1 cellular context compared by ENCODE assay signal in genomic region chr17:3762922-3763776, GRCh38.
TF ChIP-seq lines count a peak whose summit lies in the region.

No MANE protein-coding gene starts in this region.

TF ChIP-seq in GM12878, 131 proteins besides CTCF, POLR2A, EP300 and RAD21 (continued from another document and continues in another):
- TF ChIP-seq CHD1 (IDR thresholded peaks at IDR 0.05; ENCODE audit: low read depth, low read length) (peak; percentile 28; the same call in 1 of the 2 replicates), MXI1 (IDR thresholded peaks at IDR 0.05; ENCODE audit: low read depth, low read length) (no peak), SMC3 (IDR thresholded peaks at IDR 0.05; ENCODE audit: borderline replicate concordance, low read length) (no peak; the same call in 1 of the 2 replicates), ZNF207 (IDR thresholded peaks at IDR 0.05; ENCODE audit: borderline replicate concordance) (no peak), MTA3 (IDR thresholded peaks at IDR 0.05; ENCODE audit: borderline replicate concordance, low read length) (peak; percentile 88; the same call in 1 of the 2 replicates), ELK1 (IDR thresholded peaks at IDR 0.05; ENCODE audit: low read depth, low read length) (no peak), NFYA (IDR thresholded peaks at IDR 0.05; ENCODE audit: borderline replicate concordance, low read depth, low read length) (no peak), SRF (IDR thresholded peaks at IDR 0.05; ENCODE audit: low read depth in 2 of 2, low read length in 2 of 2) (no peak; a peak in 1 of 4 replicates), EED (IDR thresholded peaks at IDR 0.05; ENCODE audit: low read depth) (peak; percentile 81), STAT1 (conservative IDR thresholded peaks at IDR 0.05) (no peak), PKNOX1 (IDR thresholded peaks at IDR 0.05) (0 out of 2 replicates have a peak, but pooled peaks have one; percentile 20), NRF1 (conservative IDR thresholded peaks at IDR 0.05; ENCODE audit: low read depth, low read length) (no peak), ZBTB4 (CRISPR knock-in tag; IDR thresholded peaks at IDR 0.05) (no peak), POU2F2 (IDR thresholded peaks at IDR 0.05; ENCODE audit: borderline replicate concordance, low read depth, low read length) (peak; percentile 66; the same call in 1 of the 3 replicates), YBX1 (IDR thresholded peaks at IDR 0.05) (no peak), BMI1 (IDR thresholded peaks at IDR 0.05; ENCODE audit: borderline replicate concordance) (peak; percentile 50; the same call in 1 of the 2 replicates), NKRF (conservative IDR thresholded peaks at IDR 0.05) (no peak), FOXM1 (IDR thresholded peaks at IDR 0.05; ENCODE audit: low read depth, low read length) (peak; percentile 87), CUX1 (IDR thresholded peaks at IDR 0.05; ENCODE audit: insufficient replicate concordance, low read depth, low read length) (no peak), E4F1 (IDR thresholded peaks at IDR 0.05; ENCODE audit: borderline replicate concordance, partially characterized antibody) (no peak), ZSCAN29 (IDR thresholded peaks at IDR 0.05) (no peak), JUNB (IDR thresholded peaks at IDR 0.05) (peak; percentile 81), EGR1 (IDR thresholded peaks at IDR 0.05; ENCODE audit: borderline replicate concordance in 1 of 2, low read depth in 2 of 2, low read length in 2 of 2) (no peak), RELB (IDR thresholded peaks at IDR 0.05; ENCODE audit: low read depth) (peak; percentile 96)
- TF ChIP-seq, protein P1, sequence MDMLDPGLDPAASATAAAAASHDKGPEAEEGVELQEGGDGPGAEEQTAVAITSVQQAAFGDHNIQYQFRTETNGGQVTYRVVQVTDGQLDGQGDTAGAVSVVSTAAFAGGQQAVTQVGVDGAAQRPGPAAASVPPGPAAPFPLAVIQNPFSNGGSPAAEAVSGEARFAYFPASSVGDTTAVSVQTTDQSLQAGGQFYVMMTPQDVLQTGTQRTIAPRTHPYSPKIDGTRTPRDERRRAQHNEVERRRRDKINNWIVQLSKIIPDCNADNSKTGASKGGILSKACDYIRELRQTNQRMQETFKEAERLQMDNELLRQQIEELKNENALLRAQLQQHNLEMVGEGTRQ (IDR thresholded peaks at IDR 0.05; ENCODE audit: borderline replicate concordance, low read depth, low read length): no peak
- TF ChIP-seq, protein P2, sequence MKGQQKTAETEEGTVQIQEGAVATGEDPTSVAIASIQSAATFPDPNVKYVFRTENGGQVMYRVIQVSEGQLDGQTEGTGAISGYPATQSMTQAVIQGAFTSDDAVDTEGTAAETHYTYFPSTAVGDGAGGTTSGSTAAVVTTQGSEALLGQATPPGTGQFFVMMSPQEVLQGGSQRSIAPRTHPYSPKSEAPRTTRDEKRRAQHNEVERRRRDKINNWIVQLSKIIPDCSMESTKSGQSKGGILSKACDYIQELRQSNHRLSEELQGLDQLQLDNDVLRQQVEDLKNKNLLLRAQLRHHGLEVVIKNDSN (IDR thresholded peaks at IDR 0.05; ENCODE audit: borderline replicate concordance, extremely low read length, insufficient read depth, low read depth, low read length): no peak
- TF ChIP-seq, protein P3, sequence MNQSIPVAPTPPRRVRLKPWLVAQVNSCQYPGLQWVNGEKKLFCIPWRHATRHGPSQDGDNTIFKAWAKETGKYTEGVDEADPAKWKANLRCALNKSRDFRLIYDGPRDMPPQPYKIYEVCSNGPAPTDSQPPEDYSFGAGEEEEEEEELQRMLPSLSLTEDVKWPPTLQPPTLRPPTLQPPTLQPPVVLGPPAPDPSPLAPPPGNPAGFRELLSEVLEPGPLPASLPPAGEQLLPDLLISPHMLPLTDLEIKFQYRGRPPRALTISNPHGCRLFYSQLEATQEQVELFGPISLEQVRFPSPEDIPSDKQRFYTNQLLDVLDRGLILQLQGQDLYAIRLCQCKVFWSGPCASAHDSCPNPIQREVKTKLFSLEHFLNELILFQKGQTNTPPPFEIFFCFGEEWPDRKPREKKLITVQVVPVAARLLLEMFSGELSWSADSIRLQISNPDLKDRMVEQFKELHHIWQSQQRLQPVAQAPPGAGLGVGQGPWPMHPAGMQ (IDR thresholded peaks at IDR 0.05; ENCODE audit: borderline replicate concordance): no peak
- TF ChIP-seq, protein P4, sequence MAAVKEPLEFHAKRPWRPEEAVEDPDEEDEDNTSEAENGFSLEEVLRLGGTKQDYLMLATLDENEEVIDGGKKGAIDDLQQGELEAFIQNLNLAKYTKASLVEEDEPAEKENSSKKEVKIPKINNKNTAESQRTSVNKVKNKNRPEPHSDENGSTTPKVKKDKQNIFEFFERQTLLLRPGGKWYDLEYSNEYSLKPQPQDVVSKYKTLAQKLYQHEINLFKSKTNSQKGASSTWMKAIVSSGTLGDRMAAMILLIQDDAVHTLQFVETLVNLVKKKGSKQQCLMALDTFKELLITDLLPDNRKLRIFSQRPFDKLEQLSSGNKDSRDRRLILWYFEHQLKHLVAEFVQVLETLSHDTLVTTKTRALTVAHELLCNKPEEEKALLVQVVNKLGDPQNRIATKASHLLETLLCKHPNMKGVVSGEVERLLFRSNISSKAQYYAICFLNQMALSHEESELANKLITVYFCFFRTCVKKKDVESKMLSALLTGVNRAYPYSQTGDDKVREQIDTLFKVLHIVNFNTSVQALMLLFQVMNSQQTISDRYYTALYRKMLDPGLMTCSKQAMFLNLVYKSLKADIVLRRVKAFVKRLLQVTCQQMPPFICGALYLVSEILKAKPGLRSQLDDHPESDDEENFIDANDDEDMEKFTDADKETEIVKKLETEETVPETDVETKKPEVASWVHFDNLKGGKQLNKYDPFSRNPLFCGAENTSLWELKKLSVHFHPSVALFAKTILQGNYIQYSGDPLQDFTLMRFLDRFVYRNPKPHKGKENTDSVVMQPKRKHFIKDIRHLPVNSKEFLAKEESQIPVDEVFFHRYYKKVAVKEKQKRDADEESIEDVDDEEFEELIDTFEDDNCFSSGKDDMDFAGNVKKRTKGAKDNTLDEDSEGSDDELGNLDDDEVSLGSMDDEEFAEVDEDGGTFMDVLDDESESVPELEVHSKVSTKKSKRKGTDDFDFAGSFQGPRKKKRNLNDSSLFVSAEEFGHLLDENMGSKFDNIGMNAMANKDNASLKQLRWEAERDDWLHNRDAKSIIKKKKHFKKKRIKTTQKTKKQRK (IDR thresholded peaks at IDR 0.05; ENCODE audit: low read depth, low read length): no peak
